Comparison of ENCODE assay signal across 8 cellular contexts in the genomic region with DNA sequence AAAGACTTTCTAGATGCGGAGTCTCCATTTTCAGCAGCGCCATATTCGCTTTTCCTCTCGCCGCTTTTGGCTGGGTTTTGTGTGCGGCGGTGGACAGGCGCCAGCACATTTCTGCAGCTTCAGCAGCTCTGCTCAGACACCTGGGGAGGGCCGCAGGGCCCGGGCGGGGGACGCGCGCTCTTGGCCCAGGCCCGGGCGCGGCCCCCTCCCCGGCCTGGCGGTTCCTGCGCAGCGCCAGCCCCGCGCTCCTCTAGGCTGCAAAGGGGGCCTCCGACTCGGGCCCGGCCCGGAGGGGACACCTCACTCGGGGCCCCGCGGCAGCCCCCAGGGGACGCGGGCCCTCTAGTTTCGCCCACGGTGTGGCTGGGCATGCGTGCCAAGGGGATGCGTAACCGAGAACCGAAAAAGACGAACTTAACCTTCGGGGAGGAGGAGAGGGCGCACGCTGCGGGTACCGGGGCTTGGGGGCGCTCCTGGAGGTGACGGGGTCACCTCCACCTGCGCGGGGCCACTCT. TPM values are rescaled to one million over a fixed set of nuclear protein-coding genes. Genes with fewer than 3 reads are reported as not detected.
DNase-seq lines count a peak whose midpoint lies in the region; ATAC-seq, FAIRE-seq and TF ChIP-seq lines count a peak whose summit lies in the region.

No MANE protein-coding gene starts in this region.

- POLR2A ChIA-PET in activated B cell treated with CpG ODN at 0.5 μM for 24 hours (lab: Charles Lee) (interaction anchor here (0.6 to 5.6 kb wide), 8 partner anchors 23 to 719 kb away, joined by 3 to 83 read pairs (median 22); a partner anchor contains a TSS), HepG2 (lab: Yijun Ruan, JAX) (no interaction called here)

- CTCF ChIA-PET in activated B cell treated with CpG ODN at 0.5 μM for 24 hours (lab: Charles Lee) = interaction anchor here (0.7 to 2.5 kb wide), 2 partner anchors 12 to 23 kb away, joined by 3 to 9 read pairs; no protein-coding TSS in a partner anchor
- CTCF ChIA-PET in HepG2 (lab: Yijun Ruan, JAX; ENCODE audit: low intra/inter-chr PET ratio, low total read pairs) = no interaction called here

- peak; percentile 67 for ATAC-seq in GM18861 (IDR thresholded peaks at IDR 0.05; ENCODE audit: unreplicated experiment)
- peak; percentile 73 for ATAC-seq in HG03097 (IDR thresholded peaks at IDR 0.05; ENCODE audit: low FRiP score, unreplicated experiment)
- peak; percentile 77 for ATAC-seq in activated B cell treated with CpG ODN at 0.5 μM for 24 hours (ENCODE audit: low read depth)
- ATAC-seq in HepG2 = peak; percentile 73

- intact Hi-C loops in activated B cell treated with CpG ODN at 0.5 μM for 24 hours (cut with micrococcal nuclease) (loop anchor here (1.0 to 10.0 kb wide), 16 partner anchors 23 to 1186 kb away; a partner anchor contains a TSS), HepG2 (cut with micrococcal nuclease; ENCODE audit: unreplicated experiment) (no loop called here)

- peak overlapping the region; percentile 97 for H3K4me3 Mint-ChIP-seq in activated B cell treated with CpG ODN at 0.5 μM for 24 hours

- TF ChIP-seq POLR2A in HepG2 (IDR thresholded peaks at IDR 0.05; ENCODE audit: insufficient read depth in 1 of 2, low read depth in 2 of 2, low read length in 2 of 2) = no peak

- DNase-seq in activated B cell treated with CpG ODN at 0.5 μM for 24 hours (peak; percentile 79), choroid plexus epithelial cell (ENCODE audit: low read depth) (peak; percentile 54), HepG2 (ENCODE audit: low spot score) (no peak), NAMALWA (ENCODE audit: low spot score) (no peak)
- peak; percentile 78 for DNase-seq in stimulated activated CD4-positive, alpha-beta T cell treated with anti-CD3 and anti-CD28 coated beads, Interleukin-4, amount 100 ng/mL, for 1 hour

- peaks cover 13% of the 10 kb centered on the region for H3K36me3 Mint-ChIP-seq in activated B cell treated with CpG ODN at 0.5 μM for 24 hours (ENCODE audit: low read depth)

- peaks cover 9% of the 10 kb centered on the region for H3K4me1 ChIP-seq in HepG2 (ENCODE audit: insufficient read depth, low read length)

- H3K36me3 ChIP-seq in HepG2 (replicated peaks in 1 of 2; ENCODE audit: control insufficient read depth in 1 of 2, insufficient read depth in 2 of 2, low read length in 2 of 2) = no peaks in the 10 kb centered on the region

- TF ChIP-seq CTCF in 22Rv1 (IDR thresholded peaks at IDR 0.05) (no peak), activated B cell treated with CpG ODN at 0.5 μM for 24 hours (IDR thresholded peaks at IDR 0.05) (no peak), choroid plexus epithelial cell (conservative IDR thresholded peaks at IDR 0.05; ENCODE audit: low read depth, low read length) (no peak), HepG2 (CRISPR knock-in tag; IDR thresholded peaks at IDR 0.05) (no peak)

- BruUV-seq in HepG2 (replicated peaks; lab: Mats Ljungman, UMichigan) = no TSS peak

- peak overlapping the region; percentile 89 for H3K4me2 ChIP-seq in HepG2 (ENCODE audit: low read depth, low read length)

- H3K9ac ChIP-seq in HepG2 (ENCODE audit: insufficient read depth, low read depth, low read length) = no peak overlapping the region

- peaks cover 4 to 34% of the 10 kb centered on the region in 2 experiments for H3K27me3 ChIP-seq in HepG2 (ENCODE audit: control insufficient read depth in 1 of 2, insufficient read depth in 2 of 2, low read length in 2 of 2)

- H3K27ac Mint-ChIP-seq in activated B cell treated with CpG ODN at 0.5 μM for 24 hours = peak overlapping the region; percentile 100

- TF ChIP-seq EP300 in HepG2 (IDR thresholded peaks at IDR 0.05; ENCODE audit: low read depth in 2 of 2, low read length in 2 of 2) (no peak), HepG2 (CRISPR knock-in tag; IDR thresholded peaks at IDR 0.05; ENCODE audit: borderline replicate concordance) (no peak)

- in situ Hi-C loops in HepG2 (cut with HindIII; ENCODE audit: extremely low pct_ligation_motif_present, low pct_unique_long_range_greater_than_20kb) = no loop called here

- no peaks in the 10 kb centered on the region for H3K9me3 ChIP-seq in HepG2 (ENCODE audit: low read length)

- no peaks in the 10 kb centered on the region for H3K9me3 Mint-ChIP-seq in activated B cell treated with CpG ODN at 0.5 μM for 24 hours

- H3K4me3 ChIP-seq in choroid plexus epithelial cell (ENCODE audit: low read depth, low read length) (peak overlapping the region; percentile 68), HepG2 (replicated peaks in 1 of 3; ENCODE audit: insufficient read depth in 1 of 3, low read depth in 2 of 3, low read length in 3 of 3) (peak overlapping the region; percentile 47 to 67 (median 56))

- H4K20me1 ChIP-seq in HepG2 (ENCODE audit: insufficient read depth, low read length) = no peaks in the 10 kb centered on the region

- H3K27ac ChIP-seq in 22Rv1 = peak overlapping the region; percentile 62
- no peak overlapping the region for H3K27ac ChIP-seq in HepG2 (ENCODE audit: extremely low read length, insufficient read depth, low read length)

- peak overlapping the region; percentile 76 for H2AFZ ChIP-seq in HepG2 (ENCODE audit: low read length)

- H3K79me2 ChIP-seq in HepG2 (ENCODE audit: insufficient read depth, low read length) = no peaks in the 10 kb centered on the region

- FAIRE-seq in HepG2 (lab: Jason Lieb, UNC) = no peak

- H3K27me3 Mint-ChIP-seq in activated B cell treated with CpG ODN at 0.5 μM for 24 hours = no peaks in the 10 kb centered on the region

- WGBS in HepG2 (ENCODE audit: low lambda C conversion rate) = 9% methylated on average over 8 of the region's 48 CpGs

- TF ChIP-seq RAD21 in HepG2 (CRISPR knock-in tag; IDR thresholded peaks at IDR 0.05) = no peak

- H3K4me1 Mint-ChIP-seq in activated B cell treated with CpG ODN at 0.5 μM for 24 hours = peaks cover 23% of the 10 kb centered on the region

TF ChIP-seq in HepG2, 621 proteins besides CTCF, POLR2A, EP300 and RAD21 (continues in another document):
- TF ChIP-seq POLR2G (IDR thresholded peaks at IDR 0.05; ENCODE audit: low read depth, low read length) (no peak), NR1H2 (CRISPR knock-in tag; IDR thresholded peaks at IDR 0.05; ENCODE audit: borderline replicate concordance, low read depth) (no peak)
- TF ChIP-seq, protein P1, sequence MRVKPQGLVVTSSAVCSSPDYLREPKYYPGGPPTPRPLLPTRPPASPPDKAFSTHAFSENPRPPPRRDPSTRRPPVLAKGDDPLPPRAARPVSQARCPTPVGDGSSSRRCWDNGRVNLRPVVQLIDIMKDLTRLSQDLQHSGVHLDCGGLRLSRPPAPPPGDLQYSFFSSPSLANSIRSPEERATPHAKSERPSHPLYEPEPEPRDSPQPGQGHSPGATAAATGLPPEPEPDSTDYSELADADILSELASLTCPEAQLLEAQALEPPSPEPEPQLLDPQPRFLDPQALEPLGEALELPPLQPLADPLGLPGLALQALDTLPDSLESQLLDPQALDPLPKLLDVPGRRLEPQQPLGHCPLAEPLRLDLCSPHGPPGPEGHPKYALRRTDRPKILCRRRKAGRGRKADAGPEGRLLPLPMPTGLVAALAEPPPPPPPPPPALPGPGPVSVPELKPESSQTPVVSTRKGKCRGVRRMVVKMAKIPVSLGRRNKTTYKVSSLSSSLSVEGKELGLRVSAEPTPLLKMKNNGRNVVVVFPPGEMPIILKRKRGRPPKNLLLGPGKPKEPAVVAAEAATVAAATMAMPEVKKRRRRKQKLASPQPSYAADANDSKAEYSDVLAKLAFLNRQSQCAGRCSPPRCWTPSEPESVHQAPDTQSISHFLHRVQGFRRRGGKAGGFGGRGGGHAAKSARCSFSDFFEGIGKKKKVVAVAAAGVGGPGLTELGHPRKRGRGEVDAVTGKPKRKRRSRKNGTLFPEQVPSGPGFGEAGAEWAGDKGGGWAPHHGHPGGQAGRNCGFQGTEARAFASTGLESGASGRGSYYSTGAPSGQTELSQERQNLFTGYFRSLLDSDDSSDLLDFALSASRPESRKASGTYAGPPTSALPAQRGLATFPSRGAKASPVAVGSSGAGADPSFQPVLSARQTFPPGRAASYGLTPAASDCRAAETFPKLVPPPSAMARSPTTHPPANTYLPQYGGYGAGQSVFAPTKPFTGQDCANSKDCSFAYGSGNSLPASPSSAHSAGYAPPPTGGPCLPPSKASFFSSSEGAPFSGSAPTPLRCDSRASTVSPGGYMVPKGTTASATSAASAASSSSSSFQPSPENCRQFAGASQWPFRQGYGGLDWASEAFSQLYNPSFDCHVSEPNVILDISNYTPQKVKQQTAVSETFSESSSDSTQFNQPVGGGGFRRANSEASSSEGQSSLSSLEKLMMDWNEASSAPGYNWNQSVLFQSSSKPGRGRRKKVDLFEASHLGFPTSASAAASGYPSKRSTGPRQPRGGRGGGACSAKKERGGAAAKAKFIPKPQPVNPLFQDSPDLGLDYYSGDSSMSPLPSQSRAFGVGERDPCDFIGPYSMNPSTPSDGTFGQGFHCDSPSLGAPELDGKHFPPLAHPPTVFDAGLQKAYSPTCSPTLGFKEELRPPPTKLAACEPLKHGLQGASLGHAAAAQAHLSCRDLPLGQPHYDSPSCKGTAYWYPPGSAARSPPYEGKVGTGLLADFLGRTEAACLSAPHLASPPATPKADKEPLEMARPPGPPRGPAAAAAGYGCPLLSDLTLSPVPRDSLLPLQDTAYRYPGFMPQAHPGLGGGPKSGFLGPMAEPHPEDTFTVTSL (CRISPR knock-in tag; IDR thresholded peaks at IDR 0.05; ENCODE audit: borderline replicate concordance) = no peak

RNA-seq across cellular contexts. Expression of a gene that starts 34.5 kb away (rescaled TPM):
- total RNA-seq in activated B cell treated with CpG ODN at 0.5 μM for 24 hours (not detected in 2 replicates), HepG2 (2016; rRNA removed; fragmentation: Illumina TruSeq; extraction: Trizol) (not detected in 2 replicates)
- not detected in 2 replicates for total RNA-seq in HepG2 (2016; cell fraction: cytosol; rRNA removed; fragmentation: Illumina TruSeq; extraction: Trizol; ENCODE audit: low read depth)
- total RNA-seq in HepG2 (2016; cell fraction: insoluble cytoplasmic fraction; rRNA removed; fragmentation: Illumina TruSeq; extraction: Trizol) = not detected in 2 replicates
- total RNA-seq in HepG2 (2016; cell fraction: membrane; rRNA removed; fragmentation: Illumina TruSeq; extraction: Trizol) = not detected in 2 replicates
- total RNA-seq in HepG2 (2016; cell fraction: nucleus; rRNA removed; fragmentation: Illumina TruSeq; extraction: Trizol) = not detected in 2 replicates
- polyA plus RNA-seq in HepG2 (2011; rRNA removed) = not detected in 2 replicates
- not detected in 2 replicates for polyA plus RNA-seq in HepG2 (2011; cell fraction: cytosol; rRNA removed)
- not detected in 2 replicates for polyA plus RNA-seq in HepG2 (2011; cell fraction: nucleus; rRNA removed)
- not detected in 2 replicates for polyA plus RNA-seq in HepG2 (2012)
- not detected in 2 replicates for polyA plus RNA-seq in HepG2 (2016; cell fraction: cytosol; fragmentation: Illumina TruSeq; extraction: Trizol; ENCODE audit: low read depth)
- polyA plus RNA-seq in HepG2 (2016; cell fraction: insoluble cytoplasmic fraction; fragmentation: Illumina TruSeq; extraction: Trizol; ENCODE audit: low read depth) = not detected in 2 replicates
- polyA plus RNA-seq in HepG2 (2016; cell fraction: membrane; fragmentation: Illumina TruSeq; extraction: Trizol; ENCODE audit: low read depth) = not detected in 2 replicates
- not detected in 2 replicates for polyA plus RNA-seq in HepG2 (2016; cell fraction: nucleus; fragmentation: Illumina TruSeq; extraction: Trizol; ENCODE audit: insufficient read depth, low read depth)
- polyA minus RNA-seq in HepG2 (2011; rRNA and poly(A)+ RNA removed; ENCODE audit: low replicate concordance) = not detected in 2 replicates
- not detected in 2 replicates for polyA minus RNA-seq in HepG2 (2011; cell fraction: cytosol; rRNA and poly(A)+ RNA removed)
- polyA minus RNA-seq in HepG2 (2011; cell fraction: nucleus; rRNA and poly(A)+ RNA removed) = not detected in 2 replicates

Comparison
In these comparisons a context has a peak if more than half of its experiments do, and no peak if none do; other contexts are left out.
1. DNase-seq: peak in activated B cell treated with CpG ODN at 0.5 μM for 24 hours (single experiment), choroid plexus epithelial cell (single experiment) and stimulated activated CD4-positive, alpha-beta T cell treated with anti-CD3 and anti-CD28 coated beads, Interleukin-4, amount 100 ng/mL, for 1 hour (single experiment); none in HepG2 (single experiment) and NAMALWA (single experiment).
2. Peak in every context shown above with its lines, with median percentiles within 50 percentile points of each other: ATAC-seq.